ENCODE assay signal across 13 cellular contexts in genomic region chr3:47082519-47082918, GRCh38.
DNase-seq lines count a peak whose midpoint lies in the region; TF ChIP-seq lines count a peak whose summit lies in the region.
"Had no signal": no experiment of that assay in that cellular context is flagged by ENCODE, and none has a peak within 500 bp of the region (broad histone marks: within the 10 kb centered on the region; RNA-seq: fewer than 3 reads in every experiment).

No MANE protein-coding gene starts in this region.

- H3K4me2 ChIP-seq in fibroblast of lung (ENCODE audit: extremely low read depth, insufficient read depth, low read length), result no peak overlapping the region

- peaks cover 5% of the 10 kb centered on the region for H3K4me1 ChIP-seq in fibroblast of lung (ENCODE audit: control insufficient read depth, extremely low read depth, insufficient read depth, low read length)

- TF ChIP-seq CTCF in GM13977 (IDR thresholded peaks at IDR 0.05; ENCODE audit: extremely low read depth, insufficient read depth, missing control alignments) (no peak), fibroblast of lung (conservative IDR thresholded peaks at IDR 0.05 in 1 of 2, IDR thresholded peaks at IDR 0.05 in 1 of 2; ENCODE audit: low read depth in 1 of 2, low read length in 2 of 2) (no peak)

- no peaks in the 10 kb centered on the region for H3K27me3 ChIP-seq in fibroblast of lung (ENCODE audit: control insufficient read depth, insufficient read depth, low read length)

- H3K4me3 ChIP-seq in fibroblast of lung (replicated peaks in 1 of 4; ENCODE audit: control extremely low read depth in 1 of 4, insufficient read depth in 1 of 4, low read depth in 3 of 4, low read length in 4 of 4), result no peak overlapping the region
- H3K4me3 ChIP-seq: lung, SK-N-MC had no signal

- no peak overlapping the region for H3K9ac ChIP-seq in fibroblast of lung (ENCODE audit: insufficient read depth, low read length)

- peaks cover 4% of the 10 kb centered on the region for H3K36me3 ChIP-seq in fibroblast of lung (ENCODE audit: control insufficient read depth, insufficient read depth, low read length)

- no peak overlapping the region for H3K27ac ChIP-seq in fibroblast of lung (ENCODE audit: insufficient read depth, low read length)
- H3K27ac ChIP-seq: SK-N-MC had no signal

- in situ Hi-C loops in GM13977 (cut with MboI; ENCODE audit: low pct_unique_long_range_greater_than_20kb, low sequenced_read_pairs, unreplicated experiment), result no loop called here

- DNase-seq in AG20443 (ENCODE audit: low spot score), result peak; percentile 19
- peak; percentile 36 for DNase-seq in GM13977 (ENCODE audit: low spot score)
- DNase-seq in NOMO-1 treated with DMSO at 0.1 percent for 48 hours (lab: John Stamatoyannopoulos, UW; ENCODE audit: unreplicated experiment), result peak; percentile 79
- DNase-seq in fibroblast of lung (ENCODE audit: low read depth in 2 of 2), result peak; percentile 51 to 72
- DNase-seq in NAMALWA (ENCODE audit: low spot score), result no peak
- DNase-seq in retina, result no peak
- no peak for DNase-seq in middle frontal gyrus (ENCODE audit: extremely low spot score, low spot score)
- no peak for DNase-seq in NCI-H187 (lab: John Stamatoyannopoulos, UW)
- DNase-seq: Calu3, caudate nucleus, glutamatergic neuron had no signal

- no peak overlapping the region for H2AFZ ChIP-seq in fibroblast of lung (ENCODE audit: low read length)

- peaks cover 8% of the 10 kb centered on the region for H3K79me2 ChIP-seq in fibroblast of lung (ENCODE audit: control insufficient read depth, insufficient read depth, low read length)

- no peaks in the 10 kb centered on the region for H3K9me3 ChIP-seq in fibroblast of lung (ENCODE audit: control insufficient read depth, insufficient read depth, low read depth, low read length)

- H4K20me1 ChIP-seq in fibroblast of lung (ENCODE audit: control insufficient read depth, extremely low read depth, insufficient read depth, low read length), result no peaks in the 10 kb centered on the region

Comparison
In these comparisons a context has a peak if more than half of its experiments do, and no peak if none do; other contexts are left out.
1. DNase-seq: peak in AG20443 (single experiment), GM13977 (single experiment), NOMO-1 treated with DMSO at 0.1 percent for 48 hours (single experiment) and fibroblast of lung (2 of 2); none in NAMALWA (single experiment), retina (single experiment), middle frontal gyrus (single experiment) and NCI-H187 (0 of 2).